In the genomic region with DNA sequence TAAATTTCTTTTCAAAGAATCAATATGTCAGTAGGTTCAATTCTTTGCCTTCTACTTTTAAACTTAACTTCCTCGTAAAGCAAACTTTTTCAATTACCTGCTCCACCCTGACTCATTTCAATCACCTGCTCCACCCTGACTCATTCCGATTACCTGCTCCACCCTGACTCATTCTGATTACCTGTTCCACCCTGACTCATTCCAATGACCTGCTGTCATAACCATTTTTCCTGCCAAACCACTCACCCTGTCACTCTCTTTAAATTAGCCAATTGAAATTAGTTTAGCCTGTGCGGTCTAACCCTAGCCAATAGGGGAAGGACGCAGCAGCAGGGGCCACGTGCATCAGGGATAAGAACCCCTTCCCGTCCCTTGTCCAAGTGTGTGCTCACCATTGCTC, we compare ENCODE assay signal across 1 cellular context.
TF ChIP-seq lines count a peak whose summit lies in the region.

No MANE protein-coding gene starts in this region.

TF ChIP-seq in HEK293, 187 proteins besides CTCF, POLR2A, EP300 and RAD21:
- TF ChIP-seq ZNF223 (tag by site-specific recombination; IDR thresholded peaks at IDR 0.05): 0 out of 2 replicates have a peak, but pooled peaks have one; percentile 41
